In the genomic region with DNA sequence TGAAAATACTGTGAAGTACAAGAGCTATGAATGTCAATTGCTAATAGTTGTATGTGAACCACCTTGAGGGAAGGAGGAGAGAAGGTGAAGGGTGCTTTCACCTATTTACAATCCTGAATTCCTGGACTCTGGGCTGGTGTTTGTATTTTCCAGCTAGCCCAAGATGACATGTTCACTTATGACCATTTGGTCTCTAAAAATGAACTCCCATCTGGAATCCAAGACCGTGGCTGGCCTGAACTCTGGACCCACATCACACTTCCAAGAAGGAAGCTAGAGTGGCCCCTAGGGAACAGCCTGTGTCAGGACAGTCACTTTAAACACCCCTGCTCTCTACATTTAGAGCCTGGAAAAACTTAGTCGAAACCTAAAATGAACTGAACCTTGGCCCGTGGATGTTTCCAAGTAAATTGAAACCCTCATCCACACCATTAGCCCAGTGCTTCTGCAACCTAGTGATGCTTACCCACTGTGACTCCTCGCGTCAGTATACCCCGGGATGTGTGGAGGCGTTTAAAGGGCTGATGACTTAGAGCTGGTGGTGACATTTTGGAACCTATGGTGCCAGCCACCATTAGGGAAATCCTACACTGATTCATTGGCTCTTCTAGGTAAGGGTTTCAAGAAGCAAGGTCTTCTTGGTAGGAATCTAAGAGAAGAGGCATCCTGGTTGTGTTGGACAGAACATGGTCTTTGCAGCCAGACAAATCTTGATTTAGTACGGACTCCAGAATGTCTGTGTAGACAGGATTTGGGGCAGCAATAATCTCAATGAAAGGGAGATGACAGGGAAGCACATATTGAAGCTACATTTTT, we compare ENCODE assay signal across 1 cellular context.
A peak's percentile ranks its signal among the peaks of the same experiment; 100 is the strongest.
TF ChIP-seq lines count a peak whose summit lies in the region.

No MANE protein-coding gene starts in this region.

TF ChIP-seq in HepG2, 621 proteins besides CTCF, POLR2A, EP300 and RAD21 (continued from another document and continues in another):
- TF ChIP-seq XRCC5 (optimal IDR thresholded peaks at IDR 0.05; ENCODE audit: low read length) (peak; percentile 40), FOXJ3 (CRISPR knock-in tag; IDR thresholded peaks at IDR 0.05; ENCODE audit: borderline replicate concordance) (no peak), ZNF367 (CRISPR knock-in tag; IDR thresholded peaks at IDR 0.05; ENCODE audit: borderline replicate concordance) (no peak), STAT6 (CRISPR knock-in tag; IDR thresholded peaks at IDR 0.05; ENCODE audit: borderline replicate concordance) (0 out of 2 replicates have a peak, but pooled peaks have one; percentile 66), RCOR2 (CRISPR knock-in tag; IDR thresholded peaks at IDR 0.05) (no peak), HDAC6 (IDR thresholded peaks at IDR 0.05; ENCODE audit: low read depth, low read length) (no peak), ZNF224 (CRISPR knock-in tag; IDR thresholded peaks at IDR 0.05) (no peak), ZNF3 (CRISPR knock-in tag; IDR thresholded peaks at IDR 0.05) (no peak), ZNF530 (CRISPR knock-in tag; IDR thresholded peaks at IDR 0.05; ENCODE audit: low read depth) (no peak), TBP (CRISPR knock-in tag; IDR thresholded peaks at IDR 0.05) (no peak), ZNF232 (CRISPR knock-in tag; IDR thresholded peaks at IDR 0.05; ENCODE audit: borderline replicate concordance) (no peak), NCOR1 (IDR thresholded peaks at IDR 0.05; ENCODE audit: borderline replicate concordance, low read length) (no peak), FOXA3 (CRISPR knock-in tag; IDR thresholded peaks at IDR 0.05) (peak; percentile 47; the same call in 1 of the 2 replicates), MED8 (CRISPR knock-in tag; IDR thresholded peaks at IDR 0.05; ENCODE audit: insufficient replicate concordance) (no peak), ZNF552 (CRISPR knock-in tag; IDR thresholded peaks at IDR 0.05; ENCODE audit: borderline replicate concordance) (no peak), RFXANK (CRISPR knock-in tag; IDR thresholded peaks at IDR 0.05) (no peak), ZNF382 (CRISPR knock-in tag; IDR thresholded peaks at IDR 0.05; ENCODE audit: borderline replicate concordance) (no peak), UBTF (CRISPR knock-in tag; IDR thresholded peaks at IDR 0.05) (no peak), NFIC (IDR thresholded peaks at IDR 0.05; ENCODE audit: low read length) (no peak), AKAP8 (CRISPR knock-in tag; IDR thresholded peaks at IDR 0.05) (no peak), ATM (IDR thresholded peaks at IDR 0.05; ENCODE audit: borderline replicate concordance) (no peak), SKIL (CRISPR knock-in tag; IDR thresholded peaks at IDR 0.05; ENCODE audit: borderline replicate concordance) (no peak), HMGA1 (CRISPR knock-in tag; conservative IDR thresholded peaks at IDR 0.05) (no peak), GZF1 (CRISPR knock-in tag; IDR thresholded peaks at IDR 0.05) (no peak), KAT2B (IDR thresholded peaks at IDR 0.05; ENCODE audit: borderline replicate concordance, low read depth, low read length) (0 out of 2 replicates have a peak, but pooled peaks have one; percentile 3), ZNF431 (CRISPR knock-in tag; IDR thresholded peaks at IDR 0.05; ENCODE audit: borderline replicate concordance, low read depth) (no peak), ZNF629 (CRISPR knock-in tag; conservative IDR thresholded peaks at IDR 0.05) (no peak), ZNF33B (CRISPR knock-in tag; IDR thresholded peaks at IDR 0.05) (no peak)
- TF ChIP-seq, protein P1, sequence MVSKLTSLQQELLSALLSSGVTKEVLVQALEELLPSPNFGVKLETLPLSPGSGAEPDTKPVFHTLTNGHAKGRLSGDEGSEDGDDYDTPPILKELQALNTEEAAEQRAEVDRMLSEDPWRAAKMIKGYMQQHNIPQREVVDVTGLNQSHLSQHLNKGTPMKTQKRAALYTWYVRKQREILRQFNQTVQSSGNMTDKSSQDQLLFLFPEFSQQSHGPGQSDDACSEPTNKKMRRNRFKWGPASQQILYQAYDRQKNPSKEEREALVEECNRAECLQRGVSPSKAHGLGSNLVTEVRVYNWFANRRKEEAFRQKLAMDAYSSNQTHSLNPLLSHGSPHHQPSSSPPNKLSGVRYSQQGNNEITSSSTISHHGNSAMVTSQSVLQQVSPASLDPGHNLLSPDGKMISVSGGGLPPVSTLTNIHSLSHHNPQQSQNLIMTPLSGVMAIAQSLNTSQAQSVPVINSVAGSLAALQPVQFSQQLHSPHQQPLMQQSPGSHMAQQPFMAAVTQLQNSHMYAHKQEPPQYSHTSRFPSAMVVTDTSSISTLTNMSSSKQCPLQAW (CRISPR knock-in tag; IDR thresholded peaks at IDR 0.05), result no peak
- TF ChIP-seq, protein P2, sequence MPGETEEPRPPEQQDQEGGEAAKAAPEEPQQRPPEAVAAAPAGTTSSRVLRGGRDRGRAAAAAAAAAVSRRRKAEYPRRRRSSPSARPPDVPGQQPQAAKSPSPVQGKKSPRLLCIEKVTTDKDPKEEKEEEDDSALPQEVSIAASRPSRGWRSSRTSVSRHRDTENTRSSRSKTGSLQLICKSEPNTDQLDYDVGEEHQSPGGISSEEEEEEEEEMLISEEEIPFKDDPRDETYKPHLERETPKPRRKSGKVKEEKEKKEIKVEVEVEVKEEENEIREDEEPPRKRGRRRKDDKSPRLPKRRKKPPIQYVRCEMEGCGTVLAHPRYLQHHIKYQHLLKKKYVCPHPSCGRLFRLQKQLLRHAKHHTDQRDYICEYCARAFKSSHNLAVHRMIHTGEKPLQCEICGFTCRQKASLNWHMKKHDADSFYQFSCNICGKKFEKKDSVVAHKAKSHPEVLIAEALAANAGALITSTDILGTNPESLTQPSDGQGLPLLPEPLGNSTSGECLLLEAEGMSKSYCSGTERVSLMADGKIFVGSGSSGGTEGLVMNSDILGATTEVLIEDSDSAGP (CRISPR knock-in tag; IDR thresholded peaks at IDR 0.05; ENCODE audit: borderline replicate concordance), result no peak
- TF ChIP-seq, protein P3, sequence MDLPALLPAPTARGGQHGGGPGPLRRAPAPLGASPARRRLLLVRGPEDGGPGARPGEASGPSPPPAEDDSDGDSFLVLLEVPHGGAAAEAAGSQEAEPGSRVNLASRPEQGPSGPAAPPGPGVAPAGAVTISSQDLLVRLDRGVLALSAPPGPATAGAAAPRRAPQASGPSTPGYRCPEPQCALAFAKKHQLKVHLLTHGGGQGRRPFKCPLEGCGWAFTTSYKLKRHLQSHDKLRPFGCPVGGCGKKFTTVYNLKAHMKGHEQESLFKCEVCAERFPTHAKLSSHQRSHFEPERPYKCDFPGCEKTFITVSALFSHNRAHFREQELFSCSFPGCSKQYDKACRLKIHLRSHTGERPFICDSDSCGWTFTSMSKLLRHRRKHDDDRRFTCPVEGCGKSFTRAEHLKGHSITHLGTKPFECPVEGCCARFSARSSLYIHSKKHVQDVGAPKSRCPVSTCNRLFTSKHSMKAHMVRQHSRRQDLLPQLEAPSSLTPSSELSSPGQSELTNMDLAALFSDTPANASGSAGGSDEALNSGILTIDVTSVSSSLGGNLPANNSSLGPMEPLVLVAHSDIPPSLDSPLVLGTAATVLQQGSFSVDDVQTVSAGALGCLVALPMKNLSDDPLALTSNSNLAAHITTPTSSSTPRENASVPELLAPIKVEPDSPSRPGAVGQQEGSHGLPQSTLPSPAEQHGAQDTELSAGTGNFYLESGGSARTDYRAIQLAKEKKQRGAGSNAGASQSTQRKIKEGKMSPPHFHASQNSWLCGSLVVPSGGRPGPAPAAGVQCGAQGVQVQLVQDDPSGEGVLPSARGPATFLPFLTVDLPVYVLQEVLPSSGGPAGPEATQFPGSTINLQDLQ (CRISPR knock-in tag; IDR thresholded peaks at IDR 0.05), result no peak
- TF ChIP-seq, protein P4, sequence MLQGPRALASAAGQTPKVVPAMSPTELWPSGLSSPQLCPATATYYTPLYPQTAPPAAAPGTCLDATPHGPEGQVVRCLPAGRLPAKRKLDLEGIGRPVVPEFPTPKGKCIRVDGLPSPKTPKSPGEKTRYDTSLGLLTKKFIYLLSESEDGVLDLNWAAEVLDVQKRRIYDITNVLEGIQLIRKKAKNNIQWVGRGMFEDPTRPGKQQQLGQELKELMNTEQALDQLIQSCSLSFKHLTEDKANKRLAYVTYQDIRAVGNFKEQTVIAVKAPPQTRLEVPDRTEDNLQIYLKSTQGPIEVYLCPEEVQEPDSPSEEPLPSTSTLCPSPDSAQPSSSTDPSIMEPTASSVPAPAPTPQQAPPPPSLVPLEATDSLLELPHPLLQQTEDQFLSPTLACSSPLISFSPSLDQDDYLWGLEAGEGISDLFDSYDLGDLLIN (CRISPR knock-in tag; IDR thresholded peaks at IDR 0.05; ENCODE audit: borderline replicate concordance), result no peak
- TF ChIP-seq, protein P5, sequence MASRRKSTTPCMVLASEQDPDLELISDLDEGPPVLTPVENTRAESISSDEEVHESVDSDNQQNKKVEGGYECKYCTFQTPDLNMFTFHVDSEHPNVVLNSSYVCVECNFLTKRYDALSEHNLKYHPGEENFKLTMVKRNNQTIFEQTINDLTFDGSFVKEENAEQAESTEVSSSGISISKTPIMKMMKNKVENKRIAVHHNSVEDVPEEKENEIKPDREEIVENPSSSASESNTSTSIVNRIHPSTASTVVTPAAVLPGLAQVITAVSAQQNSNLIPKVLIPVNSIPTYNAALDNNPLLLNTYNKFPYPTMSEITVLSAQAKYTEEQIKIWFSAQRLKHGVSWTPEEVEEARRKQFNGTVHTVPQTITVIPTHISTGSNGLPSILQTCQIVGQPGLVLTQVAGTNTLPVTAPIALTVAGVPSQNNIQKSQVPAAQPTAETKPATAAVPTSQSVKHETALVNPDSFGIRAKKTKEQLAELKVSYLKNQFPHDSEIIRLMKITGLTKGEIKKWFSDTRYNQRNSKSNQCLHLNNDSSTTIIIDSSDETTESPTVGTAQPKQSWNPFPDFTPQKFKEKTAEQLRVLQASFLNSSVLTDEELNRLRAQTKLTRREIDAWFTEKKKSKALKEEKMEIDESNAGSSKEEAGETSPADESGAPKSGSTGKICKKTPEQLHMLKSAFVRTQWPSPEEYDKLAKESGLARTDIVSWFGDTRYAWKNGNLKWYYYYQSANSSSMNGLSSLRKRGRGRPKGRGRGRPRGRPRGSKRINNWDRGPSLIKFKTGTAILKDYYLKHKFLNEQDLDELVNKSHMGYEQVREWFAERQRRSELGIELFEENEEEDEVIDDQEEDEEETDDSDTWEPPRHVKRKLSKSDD (CRISPR knock-in tag; IDR thresholded peaks at IDR 0.05; ENCODE audit: low read depth), result no peak
- TF ChIP-seq, protein P6, sequence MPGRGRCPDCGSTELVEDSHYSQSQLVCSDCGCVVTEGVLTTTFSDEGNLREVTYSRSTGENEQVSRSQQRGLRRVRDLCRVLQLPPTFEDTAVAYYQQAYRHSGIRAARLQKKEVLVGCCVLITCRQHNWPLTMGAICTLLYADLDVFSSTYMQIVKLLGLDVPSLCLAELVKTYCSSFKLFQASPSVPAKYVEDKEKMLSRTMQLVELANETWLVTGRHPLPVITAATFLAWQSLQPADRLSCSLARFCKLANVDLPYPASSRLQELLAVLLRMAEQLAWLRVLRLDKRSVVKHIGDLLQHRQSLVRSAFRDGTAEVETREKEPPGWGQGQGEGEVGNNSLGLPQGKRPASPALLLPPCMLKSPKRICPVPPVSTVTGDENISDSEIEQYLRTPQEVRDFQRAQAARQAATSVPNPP (CRISPR knock-in tag; IDR thresholded peaks at IDR 0.05), result no peak
